In genomic region chr17:49762148-49762941, GRCh38 we compare ENCODE assay signal across 8 cellular contexts. TPM values are rescaled to one million over a fixed set of nuclear protein-coding genes. Genes with fewer than 3 reads are reported as not detected.
A peak's percentile ranks its signal among the peaks of the same experiment; 100 is the strongest.
DNase-seq lines count a peak whose midpoint lies in the region; ATAC-seq and TF ChIP-seq lines count a peak whose summit lies in the region.

No MANE protein-coding gene starts in this region.

- H3K4me2 ChIP-seq in Loucy (ENCODE audit: low read depth, low read length, poor library complexity, severe bottlenecking), result peak overlapping the region; percentile 92

- peak overlapping the region; percentile 38 to 70 for H3K4me3 ChIP-seq in CD4-positive, alpha-beta memory T cell (ENCODE audit: low read length in 2 of 2)
- H3K4me3 ChIP-seq in Loucy (ENCODE audit: low read length, poor library complexity, severe bottlenecking), result peak overlapping the region; percentile 91
- peak overlapping the region; percentile 65 for H3K4me3 ChIP-seq in effector memory CD4-positive, alpha-beta T cell (ENCODE audit: insufficient read depth, low read depth, low read length, poor library complexity, severe bottlenecking)

- peaks cover 65% of the 10 kb centered on the region for H3K79me2 ChIP-seq in Loucy (ENCODE audit: insufficient read depth, low read length)

- peaks cover 7% of the 10 kb centered on the region for H3K36me3 ChIP-seq in CD4-positive, alpha-beta memory T cell (ENCODE audit: insufficient read depth, low read length)
- H3K36me3 ChIP-seq in Loucy (ENCODE audit: insufficient read depth, low read length), result peaks cover 5% of the 10 kb centered on the region; the same call in 1 of the 2 replicates
- peaks cover 6% of the 10 kb centered on the region for H3K36me3 ChIP-seq in effector memory CD4-positive, alpha-beta T cell (ENCODE audit: control insufficient read depth, insufficient read depth, low read length)

- peaks cover 59% of the 10 kb centered on the region for H4K20me1 ChIP-seq in Loucy (ENCODE audit: insufficient read depth, low read length, poor library complexity, severe bottlenecking)

- peak overlapping the region; percentile 92 to 98 (median 96) for H3K4me3 Mint-ChIP-seq in CD4-positive, alpha-beta memory T cell
- H3K4me3 Mint-ChIP-seq in neural crest cell, result peak overlapping the region; percentile 94

- peak overlapping the region; percentile 95 for H3K9ac ChIP-seq in Loucy (ENCODE audit: low read depth, low read length, poor library complexity, severe bottlenecking)

- H3K27ac Mint-ChIP-seq in CD4-positive, alpha-beta memory T cell, result peak overlapping the region; percentile 83 to 98 (median 94)
- H3K27ac Mint-ChIP-seq in neural crest cell (ENCODE audit: unreplicated experiment), result no peak overlapping the region

- no peaks in the 10 kb centered on the region; the same call in 1 of the 2 replicates for H3F3A ChIP-seq in Loucy (ENCODE audit: low read depth)

- no peaks in the 10 kb centered on the region for H3K9me2 ChIP-seq in Loucy (replicated peaks; ENCODE audit: low read depth, low read length)

- POLR2A ChIA-PET in CD4-positive, alpha-beta memory T cell (lab: Charles Lee; ENCODE audit: partially characterized antibody), result interaction anchor here (1.0 to 14.3 kb wide), 15 partner anchors 11 to 62 kb away, joined by 3 to 427 read pairs (median 11); partner anchors contain the start of genes KAT7 and SLC35B1

- intact Hi-C loops in CD4-positive, alpha-beta memory T cell (cut with micrococcal nuclease), result no loop called here

- H3K9me3 ChIP-seq in CD4-positive, alpha-beta memory T cell (ENCODE audit: control insufficient read depth in 1 of 2, low read length in 2 of 2), result no peaks in the 10 kb centered on the region
- no peaks in the 10 kb centered on the region for H3K9me3 ChIP-seq in Loucy (ENCODE audit: insufficient read depth, low read depth, low read length)
- no peaks in the 10 kb centered on the region for H3K9me3 ChIP-seq in effector memory CD4-positive, alpha-beta T cell (ENCODE audit: control insufficient read depth, low read length)

- H3K27me3 Mint-ChIP-seq in CD4-positive, alpha-beta memory T cell, result no peaks in the 10 kb centered on the region
- peaks cover 29% of the 10 kb centered on the region for H3K27me3 Mint-ChIP-seq in neural crest cell (ENCODE audit: low read depth)

- peak overlapping the region; percentile 71 for H3K27ac ChIP-seq in CD4-positive, alpha-beta memory T cell (ENCODE audit: low read depth, low read length)
- H3K27ac ChIP-seq in effector memory CD4-positive, alpha-beta T cell (ENCODE audit: insufficient read depth, low read length, poor library complexity, severe bottlenecking), result peak overlapping the region; percentile 67

- H3K36me3 Mint-ChIP-seq in CD4-positive, alpha-beta memory T cell, result peaks cover 13 to 55% of the 10 kb centered on the region in 2 donors
- H3K36me3 Mint-ChIP-seq in neural crest cell (ENCODE audit: low read depth), result no peaks in the 10 kb centered on the region

- no peak for ATAC-seq in GM18867 (IDR thresholded peaks at IDR 0.05; ENCODE audit: unreplicated experiment)

- no peaks in the 10 kb centered on the region for H3K27me3 ChIP-seq in CD4-positive, alpha-beta memory T cell (ENCODE audit: insufficient read depth, low read length)
- no peaks in the 10 kb centered on the region for H3K27me3 ChIP-seq in Loucy (ENCODE audit: insufficient read depth, low read length, poor library complexity, severe bottlenecking)
- H3K27me3 ChIP-seq in effector memory CD4-positive, alpha-beta T cell (replicated peaks; ENCODE audit: control insufficient read depth, insufficient read depth, low read length, poor library complexity, severe bottlenecking), result no peaks in the 10 kb centered on the region

- TF ChIP-seq CTCF in Loucy (conservative IDR thresholded peaks at IDR 0.05; ENCODE audit: low read length) (no peak), neural crest cell (conservative IDR thresholded peaks at IDR 0.05) (no peak)

- DNase-seq in CD4-positive, alpha-beta memory T cell, result peak in 1 of 5 donors; percentile 12
- DNase-seq in effector memory CD4-positive, alpha-beta T cell, result no peak
- DNase-seq in neural crest cell (ENCODE audit: low read depth, low spot score), result no peak
- DNase-seq in occipital lobe (lab: John Stamatoyannopoulos, UW), result no peak
- no peak for DNase-seq in HuH-7 (ENCODE audit: low spot score)
- DNase-seq in GDM1 (lab: John Stamatoyannopoulos, UW), result no peak

- peaks cover 0 to 5% (median 0%) of the 10 kb centered on the region in 8 donors for H3K9me3 Mint-ChIP-seq in CD4-positive, alpha-beta memory T cell
- peaks cover 4% of the 10 kb centered on the region for H3K9me3 Mint-ChIP-seq in neural crest cell

- H2AFZ ChIP-seq in Loucy (ENCODE audit: low read length), result no peak overlapping the region

- CTCF ChIA-PET in CD4-positive, alpha-beta memory T cell (lab: Charles Lee; ENCODE audit: partially characterized antibody), result interaction anchor here (0.7 to 5.4 kb wide), 9 partner anchors 11 to 53 kb away, joined by 3 to 42 read pairs (median 6); partner anchors contain the start of gene SLC35B1

- H3K4me1 ChIP-seq in CD4-positive, alpha-beta memory T cell (ENCODE audit: insufficient read depth, low read length), result peaks cover 57% of the 10 kb centered on the region
- peaks cover 52% of the 10 kb centered on the region for H3K4me1 ChIP-seq in Loucy (ENCODE audit: insufficient read depth, low read length, poor library complexity, severe bottlenecking)
- peaks cover 44% of the 10 kb centered on the region for H3K4me1 ChIP-seq in effector memory CD4-positive, alpha-beta T cell (ENCODE audit: control insufficient read depth, insufficient read depth, low read length, poor library complexity, severe bottlenecking)

- H3K4me1 Mint-ChIP-seq in CD4-positive, alpha-beta memory T cell, result peaks cover 45 to 70% (median 56%) of the 10 kb centered on the region in 4 donors
- peaks cover 25% of the 10 kb centered on the region for H3K4me1 Mint-ChIP-seq in neural crest cell

RNA-seq across cellular contexts. Expression of gene FAM117A, which starts 1.6 kb away (rescaled TPM):
- 100 to 1,000 TPM in 1 of 2 experiments, 10 to 100 TPM in 1; 95.1 to 102 TPM for total RNA-seq in CD4-positive, alpha-beta memory T cell
- polyA plus RNA-seq in CD4-positive, alpha-beta memory T cell, result 10 to 100 TPM; 61.2 to 73.4 TPM
- 13.6 and 17.0 TPM in 2 replicates for total RNA-seq in neural crest cell
- 0.62 TPM for total RNA-seq in occipital lobe

RNA-seq across cellular contexts. Expression of gene KAT7, which starts 26.1 kb away (rescaled TPM):
- 100 to 1,000 TPM; 115 to 120 TPM for total RNA-seq in CD4-positive, alpha-beta memory T cell
- 10 to 100 TPM; 37.6 to 55.3 TPM for polyA plus RNA-seq in CD4-positive, alpha-beta memory T cell
- total RNA-seq in neural crest cell (93.5 and 99.7 TPM in 2 replicates), occipital lobe (49.0 TPM)

RNA-seq across cellular contexts. Expression of gene SLC35B1, which starts 54.6 kb away (rescaled TPM):
- 10 to 100 TPM; 48.4 to 52.1 TPM for total RNA-seq in CD4-positive, alpha-beta memory T cell
- 10 to 100 TPM; 30.8 to 38.9 TPM for polyA plus RNA-seq in CD4-positive, alpha-beta memory T cell
- total RNA-seq in neural crest cell, result 78.7 and 89.6 TPM in 2 replicates
- 39.0 TPM for total RNA-seq in occipital lobe
